27 cellular contexts compared by ENCODE assay signal in genomic region chr1:14726606-14727005, GRCh38.
"Had no signal": no experiment of that assay in that cellular context is flagged by ENCODE, and none has a peak within 500 bp of the region (broad histone marks: within the 10 kb centered on the region; RNA-seq: fewer than 3 reads in every experiment).

No MANE protein-coding gene starts in this region.

- H3K9me3 Mint-ChIP-seq: activated CD4-positive, alpha-beta memory T cell treated with anti-CD3 and anti-CD28 coated beads, Interleukin-2, amount 10 ng/mL, durations not matched to agents 7 days and 5 days; activated CD4-positive, alpha-beta T cell treated with anti-CD3 and anti-CD28 coated beads, Interleukin-2, amount 10 ng/mL, durations not matched to agents 7 days and 5 days; activated T-cell treated with anti-CD3 and anti-CD28 coated beads, Interleukin-2, amount 50 U/mL, for 24 hours; activated T-cell treated with anti-CD3 and anti-CD28 coated beads, Interleukin-2, amount 50 U/mL, for 72 hours had no signal

- H3K4me1 Mint-ChIP-seq: activated CD4-positive, alpha-beta memory T cell treated with anti-CD3 and anti-CD28 coated beads, Interleukin-2, amount 10 ng/mL, durations not matched to agents 7 days and 5 days; activated CD4-positive, alpha-beta T cell treated with anti-CD3 and anti-CD28 coated beads, Interleukin-2, amount 10 ng/mL, durations not matched to agents 7 days and 5 days had no signal

- H3K36me3 ChIP-seq: brain microvascular endothelial cell, cardiac muscle cell, colonic mucosa, esophagus muscularis mucosa, gastrocnemius medialis, heart right ventricle had no signal

- ATAC-seq: activated T-cell treated with anti-CD3 and anti-CD28 coated beads, Interleukin-2, amount 50 U/mL, for 72 hours; foreskin keratinocyte; gastrocnemius medialis; heart right ventricle had no signal

- H3K4me3 ChIP-seq: cardiac muscle cell, colonic mucosa, esophagus muscularis mucosa, gastrocnemius medialis, heart right ventricle had no signal

- H3K27ac Mint-ChIP-seq: activated CD4-positive, alpha-beta memory T cell treated with anti-CD3 and anti-CD28 coated beads, Interleukin-2, amount 10 ng/mL, durations not matched to agents 7 days and 5 days; activated CD4-positive, alpha-beta T cell treated with anti-CD3 and anti-CD28 coated beads, Interleukin-2, amount 10 ng/mL, durations not matched to agents 7 days and 5 days; activated naive CD8-positive, alpha-beta T cell; activated T-cell treated with anti-CD3 and anti-CD28 coated beads, Interleukin-2, amount 50 U/mL, for 24 hours; activated T-cell treated with anti-CD3 and anti-CD28 coated beads, Interleukin-2, amount 50 U/mL, for 72 hours had no signal

- H3K27me3 ChIP-seq: brain microvascular endothelial cell, cardiac muscle cell, colonic mucosa, esophagus muscularis mucosa, foreskin keratinocyte, gastrocnemius medialis had no signal

- DNase-seq: activated CD4-positive, alpha-beta memory T cell treated with anti-CD3 and anti-CD28 coated beads, Interleukin-2, amount 10 ng/mL, durations not matched to agents 7 days and 5 days; activated CD4-positive, alpha-beta T cell treated with anti-CD3 and anti-CD28 coated beads for 1 hour; activated CD4-positive, alpha-beta T cell treated with anti-CD3 and anti-CD28 coated beads for 4 hours; activated CD4-positive, alpha-beta T cell treated with anti-CD3 and anti-CD28 coated beads, Interleukin-2, amount 10 ng/mL, durations not matched to agents 7 days and 5 days; activated CD4-positive, alpha-beta T cell treated with anti-CD3 and anti-CD28 coated beads, Interleukin-2, amount 50 U/mL, for 4 hours; activated CD8-positive, alpha-beta memory T cell treated with anti-CD3 and anti-CD28 coated beads, Interleukin-2, amount 50 U/mL, for 48 hours; activated effector memory CD4-positive, alpha-beta T cell treated with Interleukin-2 at 50 U/mL for 16 hours; activated gamma-delta T cell treated with Interleukin-2 at 50 U/mL for 16 hours; activated naive CD4-positive, alpha-beta T cell treated with anti-CD3 and anti-CD28 coated beads, Interleukin-2, amount 50 U/mL, for 16 hours; activated naive CD4-positive, alpha-beta T cell treated with Interleukin-2 at 50 U/mL for 16 hours; activated T-cell treated with anti-CD3 and anti-CD28 coated beads for 4 hours; activated T-cell treated with anti-CD3 and anti-CD28 coated beads, Interleukin-2, amount 50 U/mL, for 24 hours; activated T-cell treated with anti-CD3 and anti-CD28 coated beads, Interleukin-2, amount 50 U/mL, for 72 hours; amniotic stem cell; brain microvascular endothelial cell; central memory CD4-positive, alpha-beta T cell; cerebellar nuclear complex; colonic mucosa; effector CD8-positive, alpha-beta T cell; erythroblast; foreskin keratinocyte; gastrocnemius medialis; heart right ventricle; T-helper 2 cell had no signal

- H3K27me3 Mint-ChIP-seq: activated CD4-positive, alpha-beta memory T cell treated with anti-CD3 and anti-CD28 coated beads, Interleukin-2, amount 10 ng/mL, durations not matched to agents 7 days and 5 days; activated CD4-positive, alpha-beta T cell treated with anti-CD3 and anti-CD28 coated beads, Interleukin-2, amount 10 ng/mL, durations not matched to agents 7 days and 5 days had no signal

- H3K27ac ChIP-seq: brain microvascular endothelial cell, cardiac muscle cell, colonic mucosa, esophagus muscularis mucosa, foreskin keratinocyte, gastrocnemius medialis, heart right ventricle had no signal

- H3K9me3 ChIP-seq: colonic mucosa, esophagus muscularis mucosa, gastrocnemius medialis, heart right ventricle had no signal

- H3K4me3 Mint-ChIP-seq: activated CD4-positive, alpha-beta memory T cell treated with anti-CD3 and anti-CD28 coated beads, Interleukin-2, amount 10 ng/mL, durations not matched to agents 7 days and 5 days; activated CD4-positive, alpha-beta T cell treated with anti-CD3 and anti-CD28 coated beads, Interleukin-2, amount 10 ng/mL, durations not matched to agents 7 days and 5 days; activated naive CD8-positive, alpha-beta T cell; activated T-cell treated with anti-CD3 and anti-CD28 coated beads, Interleukin-2, amount 50 U/mL, for 24 hours; activated T-cell treated with anti-CD3 and anti-CD28 coated beads, Interleukin-2, amount 50 U/mL, for 72 hours had no signal

- H3K36me3 Mint-ChIP-seq: activated naive CD8-positive, alpha-beta T cell had no signal

- H3K4me1 ChIP-seq: colonic mucosa, gastrocnemius medialis, heart right ventricle had no signal
